21 cellular contexts compared by ENCODE assay signal in the genomic region with DNA sequence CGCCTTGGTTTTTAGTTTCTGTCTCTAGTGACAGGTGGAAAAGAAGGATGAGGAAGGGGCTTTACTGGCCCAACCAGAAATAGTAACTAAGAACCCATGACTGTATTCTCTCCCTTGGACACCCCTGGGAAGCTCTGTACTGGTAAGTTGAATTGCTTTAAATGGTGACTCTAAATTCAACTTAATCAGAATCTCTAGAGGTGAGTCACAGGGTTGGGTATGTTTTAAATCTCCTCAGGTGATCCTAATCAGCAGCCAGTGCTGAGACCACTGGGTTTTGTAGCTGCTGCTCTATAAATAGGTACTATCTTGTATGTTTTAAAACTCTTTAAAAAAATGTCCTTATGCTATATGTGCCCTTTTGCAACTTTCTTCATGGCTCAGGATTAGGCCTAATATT.
A peak's percentile ranks its signal among the peaks of the same experiment; 100 is the strongest.
DNase-seq lines count a peak whose midpoint lies in the region; ATAC-seq, FAIRE-seq and TF ChIP-seq lines count a peak whose summit lies in the region.
"Had no signal": no experiment of that assay in that cellular context is flagged by ENCODE, and none has a peak within 500 bp of the region (broad histone marks: within the 10 kb centered on the region; RNA-seq: fewer than 3 reads in every experiment).

No MANE protein-coding gene starts in this region.

- no peak overlapping the region for H3K18ac ChIP-seq in H1 (ENCODE audit: extremely low read depth, low read length)

- H3K4me3 ChIP-seq in H1 (ENCODE audit: extremely low read depth in 1 of 4, insufficient read depth in 2 of 4, low read depth in 3 of 4, low read length in 4 of 4) (no peak overlapping the region), keratinocyte (ENCODE audit: control insufficient read depth in 2 of 3, extremely low read depth in 1 of 3, insufficient read depth in 2 of 3, low read depth in 1 of 3, low read length in 3 of 3) (no peak overlapping the region)
- H3K4me3 ChIP-seq: GM23248 had no signal

- no peaks in the 10 kb centered on the region for H3K27me3 Mint-ChIP-seq in activated CD4-positive, alpha-beta T cell treated with anti-CD3 and anti-CD28 coated beads, Interleukin-2, amount 10 ng/mL, durations not matched to agents 24 days and 14 days
- peaks cover 13 to 32% of the 10 kb centered on the region in 2 donors for H3K27me3 Mint-ChIP-seq in T-cell

- H4K5ac ChIP-seq in H1 (ENCODE audit: insufficient read length, low read depth, low read length): no peak overlapping the region

- H3K36me3 ChIP-seq in H1 (ENCODE audit: control insufficient read depth in 2 of 4, insufficient read depth in 4 of 4, low read length in 3 of 4) (no peaks in the 10 kb centered on the region), keratinocyte (ENCODE audit: control insufficient read depth in 2 of 2, extremely low read depth in 1 of 2, insufficient read depth in 2 of 2, low read length in 2 of 2) (no peaks in the 10 kb centered on the region)

- H3K4me1 ChIP-seq in H1 (replicated peaks in 1 of 4; ENCODE audit: control insufficient read depth in 3 of 4, insufficient read depth in 4 of 4, low read length in 3 of 4): no peaks in the 10 kb centered on the region
- H3K4me1 ChIP-seq in keratinocyte (ENCODE audit: control insufficient read depth, extremely low read depth, insufficient read depth, low read length): peaks cover 3% of the 10 kb centered on the region
- H3K4me1 ChIP-seq: Caco-2 had no signal

- dilution Hi-C loops in keratinocyte (cut with MboI; ENCODE audit: extremely low pct_ligation_motif_present, low sequenced_read_pairs): no loop called here

- peaks cover 6 to 11% of the 10 kb centered on the region in 2 experiments; a peak in 2 of 4 replicates for H3K9me3 ChIP-seq in H1 (ENCODE audit: insufficient read depth in 2 of 2, low read depth in 1 of 2, low read length in 1 of 2)
- no peaks in the 10 kb centered on the region for H3K9me3 ChIP-seq in keratinocyte (ENCODE audit: control insufficient read depth, low read depth, low read length)
- H3K9me3 ChIP-seq: Caco-2 had no signal

- H3K27ac Mint-ChIP-seq in activated CD4-positive, alpha-beta T cell treated with anti-CD3 and anti-CD28 coated beads, Interleukin-2, amount 10 ng/mL, durations not matched to agents 24 days and 14 days: no peak overlapping the region
- H3K27ac Mint-ChIP-seq in T-cell: no peak overlapping the region
- H3K27ac Mint-ChIP-seq: CD4-positive, alpha-beta T cell; IgD-negative memory B cell had no signal

- CTCF ChIA-PET in H1 (lab: Charles Lee; ENCODE audit: partially characterized antibody) (no interaction called here), T-cell (lab: Charles Lee) (no interaction called here)

- H2AFZ ChIP-seq in H1 (ENCODE audit: low read length) (no peak overlapping the region), keratinocyte (ENCODE audit: control insufficient read depth, low read length) (no peak overlapping the region)
- H2AFZ ChIP-seq: GM23248 had no signal

- no peak for TF ChIP-seq RAD21 in H1 (IDR thresholded peaks at IDR 0.05 in 1 of 2, conservative IDR thresholded peaks at IDR 0.05 in 1 of 2; ENCODE audit: low read depth in 2 of 2, low read length in 2 of 2)

- intact Hi-C loops in activated CD4-positive, alpha-beta T cell treated with anti-CD3 and anti-CD28 coated beads, Interleukin-2, amount 10 ng/mL, durations not matched to agents 24 days and 14 days (cut with micrococcal nuclease): no loop called here

- TF ChIP-seq POLR2A in H1 (IDR thresholded peaks at IDR 0.05; ENCODE audit: control extremely low read depth in 1 of 2, low read depth in 2 of 2, low read length in 2 of 2): no peak

- H3K56ac ChIP-seq in H1 (replicated peaks; ENCODE audit: insufficient read length, low read depth, low read length): no peak overlapping the region

- ATAC-seq in T-cell (replicated peaks in 1 of 4): no peak

- H3K4me3 Mint-ChIP-seq in activated CD4-positive, alpha-beta T cell treated with anti-CD3 and anti-CD28 coated beads, Interleukin-2, amount 10 ng/mL, durations not matched to agents 24 days and 14 days: no peak overlapping the region
- H3K4me3 Mint-ChIP-seq in T-cell: no peak overlapping the region
- H3K4me3 Mint-ChIP-seq: CD4-positive, alpha-beta T cell; IgD-negative memory B cell had no signal

- no peak overlapping the region for H2BK120ac ChIP-seq in H1 (replicated peaks; ENCODE audit: low read depth, low read length)

- H3K4me1 Mint-ChIP-seq in activated CD4-positive, alpha-beta T cell treated with anti-CD3 and anti-CD28 coated beads, Interleukin-2, amount 10 ng/mL, durations not matched to agents 24 days and 14 days: no peaks in the 10 kb centered on the region
- no peaks in the 10 kb centered on the region for H3K4me1 Mint-ChIP-seq in T-cell

- no peak overlapping the region for H4K8ac ChIP-seq in H1 (ENCODE audit: extremely low read depth, insufficient read depth, low read length)

- H2BK20ac ChIP-seq in H1 (ENCODE audit: low read length): no peak overlapping the region

- H3K9me1 ChIP-seq in keratinocyte (ENCODE audit: control insufficient read depth, extremely low read depth, insufficient read depth, low read length): no peaks in the 10 kb centered on the region

- H2AK5ac ChIP-seq in H1 (ENCODE audit: low read depth, low read length): no peak overlapping the region

- H2BK12ac ChIP-seq in H1 (ENCODE audit: low read depth, low read length): no peak overlapping the region

- H3K36me3 Mint-ChIP-seq in activated CD4-positive, alpha-beta T cell treated with anti-CD3 and anti-CD28 coated beads, Interleukin-2, amount 10 ng/mL, durations not matched to agents 24 days and 14 days (ENCODE audit: low read depth): no peaks in the 10 kb centered on the region
- peaks cover 3% of the 10 kb centered on the region for H3K36me3 Mint-ChIP-seq in T-cell

- H3K79me2 ChIP-seq in H1 (ENCODE audit: control insufficient read depth in 1 of 2, insufficient read depth in 2 of 2, low read length in 2 of 2) (no peaks in the 10 kb centered on the region), keratinocyte (ENCODE audit: control insufficient read depth, insufficient read depth, low read length) (no peaks in the 10 kb centered on the region)

- H3K9me3 Mint-ChIP-seq in activated CD4-positive, alpha-beta T cell treated with anti-CD3 and anti-CD28 coated beads, Interleukin-2, amount 10 ng/mL, durations not matched to agents 24 days and 14 days: no peaks in the 10 kb centered on the region
- H3K9me3 Mint-ChIP-seq in T-cell: peaks cover 4 to 11% (median 6%) of the 10 kb centered on the region in 3 donors

- no peak for TF ChIP-seq EP300 in H1 (IDR thresholded peaks at IDR 0.05; ENCODE audit: borderline replicate concordance in 1 of 2, low read depth in 2 of 2, low read length in 2 of 2)

- DNase-seq in A172 (ENCODE audit: low spot score) (peak; percentile 38), M059J (ENCODE audit: low read depth) (peak; percentile 47), H1 (ENCODE audit: low read depth in 1 of 2, low spot score in 2 of 2) (no peak), keratinocyte (ENCODE audit: low read depth, low spot score) (peak; percentile 5), T-cell (no peak), NCI-H1092 treated with DMSO at 0.1 percent for 48 hours (lab: John Stamatoyannopoulos, UW) (no peak)
- DNase-seq in activated CD4-positive, alpha-beta T cell treated with anti-CD3 and anti-CD28 coated beads, Interleukin-2, amount 10 ng/mL, durations not matched to agents 24 days and 14 days: no peak
- DNase-seq: AML-193; Caco-2; CD4-positive, alpha-beta T cell; GDM1; GM23248; HCEC 1CT had no signal

- no peak overlapping the region for H3K4ac ChIP-seq in H1 (replicated peaks; ENCODE audit: insufficient read length, low read depth, low read length)

- TF ChIP-seq CTCF in H1 (IDR thresholded peaks at IDR 0.05; ENCODE audit: control extremely low read depth in 1 of 3, insufficient read depth in 1 of 3, low read depth in 1 of 3, low read length in 3 of 3) (no peak), keratinocyte (optimal IDR thresholded peaks at IDR 0.05 in 1 of 3, IDR thresholded peaks at IDR 0.05 in 1 of 3, conservative IDR thresholded peaks at IDR 0.05 in 1 of 3; ENCODE audit: extremely low read depth in 1 of 3, insufficient read depth in 2 of 3, low read length in 3 of 3) (no peak)

- no peaks in the 10 kb centered on the region for H3K79me1 ChIP-seq in H1 (ENCODE audit: low read depth, low read length)

- WGBS in H1 (ENCODE audit: extremely low coverage in 1 of 2, insufficient coverage in 1 of 2, insufficient read length in 1 of 2, insufficient replicate concordance in 2 of 2, low coverage in 1 of 2, low lambda C conversion rate in 2 of 2, missing lambda C conversion rate in 1 of 2), 2 experiments: 84% methylated on average over 1 of the region's 1 CpG; no CpG with 5 or more reads in 1 of the 2 experiments

- H3K9ac ChIP-seq in H1 (replicated peaks in 1 of 4; ENCODE audit: extremely low read depth in 1 of 4, low read depth in 3 of 4, low read length in 3 of 4) (no peak overlapping the region), keratinocyte (ENCODE audit: control insufficient read depth, extremely low read depth, insufficient read depth, low read length) (no peak overlapping the region)
- H3K9ac ChIP-seq: GM23248 had no signal

- H2BK15ac ChIP-seq in H1 (ENCODE audit: low read length): no peak overlapping the region

- no peaks in the 10 kb centered on the region for H3K27me3 ChIP-seq in H1 (replicated peaks in 1 of 4; ENCODE audit: control insufficient read depth in 3 of 4, extremely low read depth in 1 of 4, insufficient read depth in 3 of 4, low read length in 3 of 4)
- H3K27me3 ChIP-seq in keratinocyte (ENCODE audit: control insufficient read depth, extremely low read depth, insufficient read depth, low read length): no peaks in the 10 kb centered on the region

- H3K27ac ChIP-seq in H1 (ENCODE audit: low read depth, low read length): no peak overlapping the region
- no peak overlapping the region for H3K27ac ChIP-seq in keratinocyte (ENCODE audit: control insufficient read depth, insufficient read depth, low read length)
- H3K27ac ChIP-seq: C4-2B, GM23248, HL-60 had no signal

- FAIRE-seq in H1 (lab: Jason Lieb, UNC) (no peak), keratinocyte (lab: Jason Lieb, UNC) (peak; percentile 68)
- FAIRE-seq: A204.1, D721Med, GM12892, GM18507, H54 had no signal

- H3K23me2 ChIP-seq in H1 (ENCODE audit: low read depth, low read length): no peaks in the 10 kb centered on the region

- H3K4me2 ChIP-seq in H1 (ENCODE audit: insufficient read depth in 1 of 2, low read depth in 2 of 2, low read length in 2 of 2) (no peak overlapping the region), keratinocyte (ENCODE audit: control insufficient read depth, extremely low read depth, insufficient read depth, low read depth, low read length) (no peak overlapping the region)

- H3K14ac ChIP-seq in H1 (ENCODE audit: insufficient read length): no peak overlapping the region

- H2BK5ac ChIP-seq in H1 (ENCODE audit: low read depth, low read length): no peak overlapping the region

- POLR2A ChIA-PET in H1 (lab: Charles Lee; ENCODE audit: partially characterized antibody) (no interaction called here), T-cell (lab: Charles Lee) (no interaction called here)

- H4K20me1 ChIP-seq in H1 (replicated peaks in 1 of 2; ENCODE audit: control insufficient read depth in 1 of 2, insufficient read depth in 2 of 2, low read length in 2 of 2) (no peaks in the 10 kb centered on the region), keratinocyte (ENCODE audit: control insufficient read depth, extremely low read depth, insufficient read depth, low read length) (no peaks in the 10 kb centered on the region)

- H3K23ac ChIP-seq in H1 (ENCODE audit: insufficient read length): no peak overlapping the region

- H4K91ac ChIP-seq in H1 (replicated peaks; ENCODE audit: insufficient read length, low read length): no peak overlapping the region

Comparison
In these comparisons a context has a peak if more than half of its experiments do, and no peak if none do; other contexts are left out.
1. DNase-seq: peak in A172 (single experiment), M059J (single experiment) and keratinocyte (single experiment); none in H1 (0 of 2), activated CD4-positive, alpha-beta T cell treated with anti-CD3 and anti-CD28 coated beads, Interleukin-2, amount 10 ng/mL, durations not matched to agents 24 days and 14 days (single experiment), T-cell (0 of 34) and NCI-H1092 treated with DMSO at 0.1 percent for 48 hours (single experiment).